Comparison of ENCODE assay signal across 8 cellular contexts in the genomic region with DNA sequence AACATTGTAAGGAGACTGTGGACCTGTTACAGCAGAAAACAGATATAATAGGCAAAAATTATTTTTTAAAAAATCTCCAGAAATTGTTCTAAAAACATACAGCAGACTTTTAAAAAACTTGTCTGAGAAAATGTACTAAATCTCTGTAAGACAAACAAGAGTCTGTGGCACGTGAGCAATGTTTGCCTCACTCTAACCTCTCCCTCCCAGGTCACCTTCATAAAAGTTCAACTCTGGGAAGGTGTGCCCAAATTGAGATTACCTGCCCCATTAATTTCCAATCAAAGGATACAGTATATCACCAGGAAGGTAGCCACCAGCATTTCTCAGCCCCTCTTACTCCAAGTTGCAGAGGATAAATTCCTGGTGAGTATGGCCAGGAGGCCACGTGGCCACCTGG.
"Had no signal": no experiment of that assay in that cellular context is flagged by ENCODE, and none has a peak within 500 bp of the region (broad histone marks: within the 10 kb centered on the region; RNA-seq: fewer than 3 reads in every experiment).

No MANE protein-coding gene starts in this region.

- H3K4me3 Mint-ChIP-seq: GM23338, H9, HFFc6 had no signal

- H3K4me1 Mint-ChIP-seq: GM23338, H9 had no signal

- ATAC-seq: GM23338, HCT116 had no signal

- DNase-seq: GM23248, GOT3, H7, H9, HCEC 1CT, HFFc6 had no signal

- H3K27ac Mint-ChIP-seq: GM23338, H9, HFFc6 had no signal
